24 cellular contexts compared by ENCODE assay signal in the genomic region with DNA sequence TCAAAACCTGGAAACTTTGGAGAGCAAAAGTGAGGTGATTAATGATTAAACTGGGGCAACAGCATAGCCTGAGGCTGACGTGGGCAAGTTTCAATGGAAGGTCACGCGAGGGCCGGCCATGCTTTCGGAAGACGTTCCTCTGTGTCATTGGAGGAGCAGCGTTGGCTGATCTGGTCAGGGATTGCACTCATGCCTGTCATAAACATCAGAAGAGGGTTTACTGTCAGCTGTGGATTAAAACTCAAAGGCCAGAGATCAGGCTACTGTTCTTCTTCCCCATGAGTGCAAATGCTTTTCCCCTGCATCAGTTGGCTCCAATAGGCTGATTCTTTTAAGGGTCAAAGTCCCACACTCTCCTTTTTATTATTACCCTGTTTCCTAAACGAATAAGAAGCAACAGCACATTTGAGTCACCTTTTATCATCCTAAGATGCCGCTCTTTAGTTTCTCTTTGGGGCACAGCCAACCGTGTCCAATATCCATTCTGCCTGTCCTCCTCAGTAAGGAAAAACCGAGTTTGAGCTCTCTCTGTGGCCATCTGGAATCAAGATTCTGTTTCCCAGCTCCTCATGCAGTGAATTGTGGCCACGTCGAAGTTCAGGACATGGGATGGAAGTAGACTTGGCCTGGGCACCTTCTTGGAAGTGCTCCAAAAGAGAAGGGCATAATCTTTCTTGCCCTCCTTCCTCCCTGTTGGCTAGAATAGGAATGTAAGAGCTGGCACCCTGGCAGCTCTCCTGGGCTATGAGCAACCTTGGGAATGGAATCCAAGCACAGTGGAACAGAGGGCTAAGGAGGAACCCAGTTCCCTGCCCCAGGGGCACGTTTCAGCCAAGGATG.
DNase-seq lines count a peak whose midpoint lies in the region; ATAC-seq and TF ChIP-seq lines count a peak whose summit lies in the region.
"Had no signal": no experiment of that assay in that cellular context is flagged by ENCODE, and none has a peak within 500 bp of the region (broad histone marks: within the 10 kb centered on the region; RNA-seq: fewer than 3 reads in every experiment).

No MANE protein-coding gene starts in this region.

- H3K4me3 Mint-ChIP-seq in MCF 10A (ENCODE audit: unreplicated experiment) = no peak overlapping the region
- H3K4me3 Mint-ChIP-seq: activated CD4-positive, alpha-beta memory T cell treated with anti-CD3 and anti-CD28 coated beads, Interleukin-2, amount 10 ng/mL, durations not matched to agents 7 days and 5 days; GM23338; stimulated activated naive CD8-positive, alpha-beta T cell treated with anti-CD3 and anti-CD28 coated beads, Interleukin-15, Interleukin-2, amounts not matched to agents 100 ng/mL and 50 ng/mL, for 24 hours had no signal

- H3K79me2 ChIP-seq in mammary epithelial cell (ENCODE audit: insufficient read depth, low read length) = no peaks in the 10 kb centered on the region

- no peaks in the 10 kb centered on the region for H3K9me3 ChIP-seq in mammary epithelial cell (replicated peaks; ENCODE audit: insufficient read depth, low read length)
- H3K9me3 ChIP-seq in mucosa of descending colon = no peaks in the 10 kb centered on the region
- H3K9me3 ChIP-seq: tibial nerve had no signal

- ATAC-seq in mucosa of descending colon (peak; percentile 48), HG02798 (IDR thresholded peaks at IDR 0.05; ENCODE audit: poor library complexity, unreplicated experiment) (no peak)
- ATAC-seq: GM23338 had no signal

- H4K20me1 ChIP-seq in mammary epithelial cell (ENCODE audit: insufficient read depth, low read length) = no peaks in the 10 kb centered on the region

- 87% methylated on average over 14 of the region's 14 CpGs for WGBS in mammary epithelial cell (ENCODE audit: low coverage, missing lambda C conversion rate)

- no peaks in the 10 kb centered on the region for H3K9me3 Mint-ChIP-seq in MCF 10A (ENCODE audit: unreplicated experiment)
- H3K9me3 Mint-ChIP-seq: activated CD4-positive, alpha-beta memory T cell treated with anti-CD3 and anti-CD28 coated beads, Interleukin-2, amount 10 ng/mL, durations not matched to agents 7 days and 5 days; stimulated activated naive CD8-positive, alpha-beta T cell treated with anti-CD3 and anti-CD28 coated beads, Interleukin-15, Interleukin-2, amounts not matched to agents 100 ng/mL and 50 ng/mL, for 24 hours had no signal

- BruUV-seq in MCF 10A (replicated peaks; lab: Mats Ljungman, UMichigan) (no TSS peak), mammary epithelial cell (replicated peaks; lab: Mats Ljungman, UMichigan) (no TSS peak)

- H3K4me2 ChIP-seq in mammary epithelial cell (ENCODE audit: insufficient read depth, low read depth, low read length) = no peak overlapping the region
- H3K4me2 ChIP-seq: GM23338, smooth muscle cell had no signal

- H3K36me3 ChIP-seq in mammary epithelial cell (ENCODE audit: insufficient read depth, low read length) = no peaks in the 10 kb centered on the region
- no peaks in the 10 kb centered on the region for H3K36me3 ChIP-seq in mucosa of descending colon (ENCODE audit: low read depth)
- H3K36me3 ChIP-seq: cardiac muscle cell, tibial nerve had no signal

- DNase-seq in MCF 10A (ENCODE audit: unreplicated experiment) (peak; percentile 18), mammary epithelial cell (no peak), glomerular visceral epithelial cell (ENCODE audit: extremely low spot score) (peak; percentile 76), mucosa of descending colon (no peak), NCI-H2171 (lab: John Stamatoyannopoulos, UW) (no peak), NOMO-1 treated with DMSO at 0.1 percent for 48 hours (lab: John Stamatoyannopoulos, UW; ENCODE audit: unreplicated experiment) (no peak), NCI-H2081 (lab: John Stamatoyannopoulos, UW) (no peak)
- DNase-seq: activated CD4-positive, alpha-beta memory T cell treated with anti-CD3 and anti-CD28 coated beads, Interleukin-2, amount 10 ng/mL, durations not matched to agents 7 days and 5 days; activated gamma-delta T cell treated with Interleukin-2 at 50 U/mL for 16 hours; foreskin fibroblast; hippocampal formation; KBM-7; midbrain; NCI-H1048; NCI-H1930; stimulated activated CD4-positive, alpha-beta T cell treated with anti-CD3 and anti-CD28 coated beads, Interleukin-4, amount 100 ng/mL, for 24 hours; T1000 had no signal

- in situ Hi-C loops in mammary epithelial cell (cut with MboI; ENCODE audit: low sequenced_read_pairs in 2 of 2) = no loop called here

- peaks cover 8% of the 10 kb centered on the region for H3K4me1 Mint-ChIP-seq in MCF 10A (ENCODE audit: insufficient read depth, unreplicated experiment)
- H3K4me1 Mint-ChIP-seq: activated CD4-positive, alpha-beta memory T cell treated with anti-CD3 and anti-CD28 coated beads, Interleukin-2, amount 10 ng/mL, durations not matched to agents 7 days and 5 days had no signal

- no peak for TF ChIP-seq CTCF in MCF 10A (IDR thresholded peaks at IDR 0.05; ENCODE audit: unreplicated experiment)
- no peak for TF ChIP-seq CTCF in mammary epithelial cell (conservative IDR thresholded peaks at IDR 0.05 in 1 of 2, IDR thresholded peaks at IDR 0.05 in 1 of 2; ENCODE audit: extremely low read depth in 1 of 2, insufficient read depth in 1 of 2, low read depth in 1 of 2, low read length in 2 of 2)
- no peak for TF ChIP-seq CTCF in mucosa of descending colon (IDR thresholded peaks at IDR 0.05)

- H3K27me3 ChIP-seq in mammary epithelial cell (ENCODE audit: insufficient read depth, low read length) = no peaks in the 10 kb centered on the region
- H3K27me3 ChIP-seq: cardiac muscle cell, tibial nerve had no signal

- CTCF ChIA-PET in MCF 10A (lab: Yijun Ruan, JAX) = interaction anchor here (0.6 kb wide), 1 partner anchor 104 kb away, joined by 3 read pairs; no protein-coding TSS in a partner anchor
- CTCF ChIA-PET in mammary epithelial cell (lab: Charles Lee; ENCODE audit: low non-redundant PET) = no interaction called here

- POLR2A ChIA-PET in MCF 10A (lab: Yijun Ruan, JAX) = interaction anchor here (1.5 kb wide), 1 partner anchor 62 kb away, joined by 4 read pairs; no protein-coding TSS in a partner anchor

- H3K27ac ChIP-seq in mammary epithelial cell (ENCODE audit: insufficient read depth, low read depth, low read length) = no peak overlapping the region
- H3K27ac ChIP-seq: 22Rv1, cardiac muscle cell, tibial nerve had no signal

- no peak overlapping the region for H2AFZ ChIP-seq in mammary epithelial cell (ENCODE audit: low read depth, low read length)
- H2AFZ ChIP-seq: GM23338 had no signal

- intact Hi-C loops in MCF 10A (cut with micrococcal nuclease) = no loop called here
- intact Hi-C loops in mammary epithelial cell (cut with micrococcal nuclease) = no loop called here
- intact Hi-C loops in mucosa of descending colon (cut with DNase I, micrococcal nuclease) = no loop called here

- no peak overlapping the region for H3K9ac ChIP-seq in mammary epithelial cell (ENCODE audit: insufficient read depth, low read length)

- dilution Hi-C loops in mammary epithelial cell (cut with HindIII; ENCODE audit: low sequenced_read_pairs) = loop anchor here (5.0 kb wide), 2 partner anchors 48 to 52 kb away; no protein-coding TSS in a partner anchor

- H3K27ac Mint-ChIP-seq in MCF 10A (ENCODE audit: low read depth, unreplicated experiment) = no peak overlapping the region
- H3K27ac Mint-ChIP-seq: activated CD4-positive, alpha-beta memory T cell treated with anti-CD3 and anti-CD28 coated beads, Interleukin-2, amount 10 ng/mL, durations not matched to agents 7 days and 5 days; GM23338; stimulated activated naive CD8-positive, alpha-beta T cell treated with anti-CD3 and anti-CD28 coated beads, Interleukin-15, Interleukin-2, amounts not matched to agents 100 ng/mL and 50 ng/mL, for 24 hours had no signal

- H3K4me1 ChIP-seq in mammary epithelial cell (ENCODE audit: insufficient read depth, low read length) (peaks cover 8% of the 10 kb centered on the region), mucosa of descending colon (ENCODE audit: low read depth) (no peaks in the 10 kb centered on the region)

- H3K36me3 Mint-ChIP-seq in MCF 10A (ENCODE audit: insufficient read depth, unreplicated experiment) = no peaks in the 10 kb centered on the region

- no peaks in the 10 kb centered on the region for H3K27me3 Mint-ChIP-seq in MCF 10A (ENCODE audit: insufficient read depth, unreplicated experiment)

- no peak overlapping the region for H3K4me3 ChIP-seq in mammary epithelial cell (replicated peaks in 1 of 3; ENCODE audit: insufficient read depth in 1 of 3, low read depth in 2 of 3, low read length in 3 of 3)
- H3K4me3 ChIP-seq in mucosa of descending colon = no peak overlapping the region
- H3K4me3 ChIP-seq: cardiac muscle cell, GM23338, smooth muscle cell, tibial nerve had no signal

Comparison
In these comparisons a context has a peak if more than half of its experiments do, and no peak if none do; other contexts are left out.
1. DNase-seq: peak in MCF 10A (single experiment) and glomerular visceral epithelial cell (single experiment); none in mammary epithelial cell (single experiment), mucosa of descending colon (0 of 3), NCI-H2171 (single experiment), NOMO-1 treated with DMSO at 0.1 percent for 48 hours (single experiment) and NCI-H2081 (0 of 2).